In the genomic region with DNA sequence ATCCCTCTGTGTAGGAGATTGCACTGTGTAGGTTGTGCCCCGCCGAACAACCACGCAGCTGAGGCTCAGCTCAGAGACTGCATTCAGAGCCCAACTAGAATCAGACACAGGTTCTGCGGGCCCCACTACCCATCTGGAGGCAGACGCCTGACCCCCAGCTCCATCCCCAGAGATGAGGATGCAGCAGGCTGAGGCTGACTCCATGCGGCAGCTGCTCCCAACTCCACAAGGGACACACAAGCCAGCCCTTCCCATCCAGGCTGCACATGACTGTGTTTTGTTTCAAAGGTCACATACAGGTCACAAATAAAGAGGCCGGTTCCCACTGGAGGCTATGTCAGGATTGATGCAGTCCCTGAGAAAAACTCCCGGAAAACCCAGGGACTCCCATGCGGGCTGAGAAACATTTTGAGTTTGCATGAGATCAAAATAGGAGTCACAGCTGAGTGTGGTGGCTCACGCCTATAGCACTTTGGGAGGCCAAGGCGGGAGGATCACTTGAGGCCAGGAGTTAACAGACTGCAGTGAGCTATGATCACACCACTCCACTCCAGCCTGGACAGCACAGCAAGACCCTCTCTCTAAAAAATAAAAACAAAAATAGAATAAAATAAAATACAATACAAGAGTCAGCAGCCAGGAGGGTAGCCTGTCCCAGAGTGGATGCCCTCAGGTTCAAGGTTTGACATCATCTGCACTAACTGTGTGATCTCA, we compare ENCODE assay signal across 1 cellular context.
TF ChIP-seq lines count a peak whose summit lies in the region.

No MANE protein-coding gene starts in this region.

TF ChIP-seq in IMR-90, 13 proteins besides CTCF, POLR2A, EP300 and RAD21:
- TF ChIP-seq SMC3 (IDR thresholded peaks at IDR 0.05; ENCODE audit: low read depth, low read length) (no peak), NFE2L2 (IDR thresholded peaks at IDR 0.05; ENCODE audit: low read depth, low read length) (no peak), CHD1 (IDR thresholded peaks at IDR 0.05; ENCODE audit: low read depth, low read length) (no peak), RCOR1 (IDR thresholded peaks at IDR 0.05; ENCODE audit: insufficient replicate concordance, low read length) (no peak), MAZ (IDR thresholded peaks at IDR 0.05; ENCODE audit: borderline replicate concordance, low read depth, low read length) (no peak), MXI1 (IDR thresholded peaks at IDR 0.05; ENCODE audit: borderline replicate concordance, low read depth, low read length) (no peak), RFX5 (IDR thresholded peaks at IDR 0.05; ENCODE audit: low read depth, low read length) (no peak), CEBPB (IDR thresholded peaks at IDR 0.05; ENCODE audit: low read depth, low read length) (no peak), MAFK (IDR thresholded peaks at IDR 0.05; ENCODE audit: low read depth, low read length) (no peak)
- TF ChIP-seq, protein P1, sequence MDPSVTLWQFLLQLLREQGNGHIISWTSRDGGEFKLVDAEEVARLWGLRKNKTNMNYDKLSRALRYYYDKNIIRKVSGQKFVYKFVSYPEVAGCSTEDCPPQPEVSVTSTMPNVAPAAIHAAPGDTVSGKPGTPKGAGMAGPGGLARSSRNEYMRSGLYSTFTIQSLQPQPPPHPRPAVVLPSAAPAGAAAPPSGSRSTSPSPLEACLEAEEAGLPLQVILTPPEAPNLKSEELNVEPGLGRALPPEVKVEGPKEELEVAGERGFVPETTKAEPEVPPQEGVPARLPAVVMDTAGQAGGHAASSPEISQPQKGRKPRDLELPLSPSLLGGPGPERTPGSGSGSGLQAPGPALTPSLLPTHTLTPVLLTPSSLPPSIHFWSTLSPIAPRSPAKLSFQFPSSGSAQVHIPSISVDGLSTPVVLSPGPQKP (IDR thresholded peaks at IDR 0.05; ENCODE audit: borderline replicate concordance, low read depth, low read length) = no peak
- TF ChIP-seq, protein P2, sequence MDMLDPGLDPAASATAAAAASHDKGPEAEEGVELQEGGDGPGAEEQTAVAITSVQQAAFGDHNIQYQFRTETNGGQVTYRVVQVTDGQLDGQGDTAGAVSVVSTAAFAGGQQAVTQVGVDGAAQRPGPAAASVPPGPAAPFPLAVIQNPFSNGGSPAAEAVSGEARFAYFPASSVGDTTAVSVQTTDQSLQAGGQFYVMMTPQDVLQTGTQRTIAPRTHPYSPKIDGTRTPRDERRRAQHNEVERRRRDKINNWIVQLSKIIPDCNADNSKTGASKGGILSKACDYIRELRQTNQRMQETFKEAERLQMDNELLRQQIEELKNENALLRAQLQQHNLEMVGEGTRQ (IDR thresholded peaks at IDR 0.05; ENCODE audit: low read depth, low read length) = no peak
